Comparison of ENCODE assay signal across 15 cellular contexts in genomic region chr14:102394717-102395378, GRCh38. TPM values are rescaled to one million over a fixed set of nuclear protein-coding genes. Genes with fewer than 3 reads are reported as not detected.
DNase-seq lines count a peak whose midpoint lies in the region; TF ChIP-seq lines count a peak whose summit lies in the region.
"Had no signal": no experiment of that assay in that cellular context is flagged by ENCODE, and none has a peak within 500 bp of the region (broad histone marks: within the 10 kb centered on the region; RNA-seq: fewer than 3 reads in every experiment).

No MANE protein-coding gene starts in this region.

- no peak overlapping the region for H3K9ac ChIP-seq in mesendoderm (ENCODE audit: low read length)

- H3K79me1 ChIP-seq in mesendoderm (ENCODE audit: low read length): no peaks in the 10 kb centered on the region

- H3K79me2 ChIP-seq in mesendoderm (ENCODE audit: control insufficient read depth, insufficient read depth, low read length): no peaks in the 10 kb centered on the region

- H3K9me3 Mint-ChIP-seq in CD8-positive, alpha-beta memory T cell: peaks cover 0 to 23% (median 16%) of the 10 kb centered on the region in 5 donors
- peaks cover 4% of the 10 kb centered on the region for H3K9me3 Mint-ChIP-seq in activated naive CD8-positive, alpha-beta T cell (ENCODE audit: low read depth)
- H3K9me3 Mint-ChIP-seq in mesothelial cell of epicardium (peaks cover 21% of the 10 kb centered on the region), CD14-positive monocyte (peaks cover 16 to 35% (median 27%) of the 10 kb centered on the region in 7 donors)

- POLR2A ChIA-PET in CD8-positive, alpha-beta memory T cell (lab: Charles Lee): no interaction called here

- peak overlapping the region in 3 of 7 donors; percentile 3 to 51 (median 47) for H3K4me3 Mint-ChIP-seq in CD8-positive, alpha-beta memory T cell
- peak overlapping the region; percentile 41 for H3K4me3 Mint-ChIP-seq in activated naive CD8-positive, alpha-beta T cell
- H3K4me3 Mint-ChIP-seq in mesothelial cell of epicardium: no peak overlapping the region
- H3K4me3 Mint-ChIP-seq in CD14-positive monocyte: peak overlapping the region in 1 of 2 donors; percentile 1

- H4K5ac ChIP-seq in mesendoderm (ENCODE audit: low read length): no peak overlapping the region

- CTCF ChIA-PET in CD8-positive, alpha-beta memory T cell (lab: Charles Lee): no interaction called here

- no peaks in the 10 kb centered on the region for H3K27me3 ChIP-seq in CD8-positive, alpha-beta memory T cell (ENCODE audit: insufficient read depth, low read length, poor library complexity, severe bottlenecking)
- no peaks in the 10 kb centered on the region for H3K27me3 ChIP-seq in mesendoderm (ENCODE audit: insufficient read depth, low read length, poor library complexity)
- H3K27me3 ChIP-seq: sigmoid colon, SJSA1 had no signal

- H3K56ac ChIP-seq in mesendoderm (ENCODE audit: low read length): no peak overlapping the region

- TF ChIP-seq CTCF in mesothelial cell of epicardium (IDR thresholded peaks at IDR 0.05; ENCODE audit: unreplicated experiment) (no peak), lower leg skin (IDR thresholded peaks at IDR 0.05) (no peak), GM13976 (IDR thresholded peaks at IDR 0.05; ENCODE audit: borderline replicate concordance, control extremely low read depth, extremely low read depth, insufficient read depth, missing control alignments) (no peak), CD14-positive monocyte (IDR thresholded peaks at IDR 0.05) (no peak)

- H2AK5ac ChIP-seq in mesendoderm (ENCODE audit: low read length): no peak overlapping the region

- no peak overlapping the region for H3K23ac ChIP-seq in mesendoderm (ENCODE audit: low read length)

- no peak overlapping the region for H4K8ac ChIP-seq in mesendoderm (ENCODE audit: low read depth, low read length)

- H3K4me1 Mint-ChIP-seq in CD8-positive, alpha-beta memory T cell: peaks cover 3 to 7% (median 4%) of the 10 kb centered on the region in 3 donors
- peaks cover 20% of the 10 kb centered on the region for H3K4me1 Mint-ChIP-seq in activated naive CD8-positive, alpha-beta T cell (ENCODE audit: low read depth)
- no peaks in the 10 kb centered on the region for H3K4me1 Mint-ChIP-seq in mesothelial cell of epicardium
- H3K4me1 Mint-ChIP-seq in CD14-positive monocyte: peaks cover 15% of the 10 kb centered on the region

- H3K36me3 Mint-ChIP-seq in CD8-positive, alpha-beta memory T cell: peaks cover 7 to 40% (median 28%) of the 10 kb centered on the region in 3 donors
- peaks cover 19% of the 10 kb centered on the region for H3K36me3 Mint-ChIP-seq in activated naive CD8-positive, alpha-beta T cell
- H3K36me3 Mint-ChIP-seq in mesothelial cell of epicardium: peaks cover 32% of the 10 kb centered on the region
- peaks cover 24 to 61% of the 10 kb centered on the region in 2 donors for H3K36me3 Mint-ChIP-seq in CD14-positive monocyte

- H2BK15ac ChIP-seq in mesendoderm (replicated peaks; ENCODE audit: low read depth): no peak overlapping the region

- H2BK5ac ChIP-seq in mesendoderm (ENCODE audit: low read length): no peak overlapping the region

- H3K9me3 ChIP-seq in CD8-positive, alpha-beta memory T cell (ENCODE audit: low read length): no peaks in the 10 kb centered on the region
- H3K9me3 ChIP-seq: SJSA1 had no signal

- intact Hi-C loops in lower leg skin (cut with DNase I; ENCODE audit: low total_unique reads): no loop called here
- intact Hi-C loops in CD14-positive monocyte (cut with micrococcal nuclease): no loop called here

- no peaks in the 10 kb centered on the region for H3K36me3 ChIP-seq in CD8-positive, alpha-beta memory T cell (ENCODE audit: insufficient read depth, low read length)
- no peaks in the 10 kb centered on the region for H3K36me3 ChIP-seq in mesendoderm (ENCODE audit: control insufficient read depth, insufficient read depth, low read length)

- H3K4me3 ChIP-seq in CD8-positive, alpha-beta memory T cell (ENCODE audit: low read length): no peak overlapping the region
- H3K4me3 ChIP-seq in Jurkat, Clone E6-1 (ENCODE audit: low read length): no peak overlapping the region
- H3K4me3 ChIP-seq in lower leg skin (ENCODE audit: low read depth, poor library complexity, severe bottlenecking): no peak overlapping the region
- H3K4me3 ChIP-seq in mesendoderm (ENCODE audit: low read length): no peak overlapping the region
- H3K4me3 ChIP-seq: coronary artery, sigmoid colon, SJSA1 had no signal

- WGBS in lower leg skin, 2 donors: 77 to 78% methylated on average over 10 of the region's 10 CpGs
- WGBS in mesendoderm (ENCODE audit: extremely low coverage, insufficient coverage, low lambda C conversion rate): no CpG with 5 or more reads among the region's 10 CpGs

- peak in 1 of 5 donors; percentile 40 for DNase-seq in CD8-positive, alpha-beta memory T cell
- DNase-seq in Jurkat, Clone E6-1 (ENCODE audit: low read depth, low spot score): peak; percentile 28
- no peak for DNase-seq in mesothelial cell of epicardium (ENCODE audit: low spot score in 2 of 2, unreplicated experiment in 2 of 2)
- no peak for DNase-seq in lower leg skin (ENCODE audit: low spot score in 2 of 2)
- DNase-seq in GM13976 (ENCODE audit: low spot score): no peak
- DNase-seq in CD14-positive monocyte (ENCODE audit: low spot score): no peak
- DNase-seq in mesendoderm: no peak
- DNase-seq: activated CD4-positive, CD25-positive, alpha-beta regulatory T cell; NCI-H1694; NCI-H774; sigmoid colon; substantia nigra had no signal

- peaks cover 11% of the 10 kb centered on the region for H3K4me1 ChIP-seq in CD8-positive, alpha-beta memory T cell (ENCODE audit: insufficient read depth, low read length)
- peaks cover 2% of the 10 kb centered on the region for H3K4me1 ChIP-seq in mesendoderm (ENCODE audit: control insufficient read depth, low read depth, low read length)

- in situ Hi-C loops in GM13976 (cut with MboI; ENCODE audit: low sequenced_read_pairs, unreplicated experiment): no loop called here

- TF ChIP-seq POLR2A in lower leg skin (IDR thresholded peaks at IDR 0.05): no peak

- H3K27ac Mint-ChIP-seq in CD8-positive, alpha-beta memory T cell: peak overlapping the region in 6 of 8 donors; percentile 1 to 89 (median 71)
- peak overlapping the region; percentile 85 for H3K27ac Mint-ChIP-seq in activated naive CD8-positive, alpha-beta T cell
- H3K27ac Mint-ChIP-seq in mesothelial cell of epicardium (peak overlapping the region; percentile 13), CD14-positive monocyte (peak overlapping the region in 3 of 7 donors; percentile 5 to 76 (median 58))

- H3K18ac ChIP-seq in mesendoderm (ENCODE audit: low read length): no peak overlapping the region

- peaks cover 0 to 3% of the 10 kb centered on the region in 2 donors for H3K27me3 Mint-ChIP-seq in CD8-positive, alpha-beta memory T cell
- H3K27me3 Mint-ChIP-seq in activated naive CD8-positive, alpha-beta T cell: no peaks in the 10 kb centered on the region
- H3K27me3 Mint-ChIP-seq in mesothelial cell of epicardium (ENCODE audit: low read depth): no peaks in the 10 kb centered on the region
- H3K27me3 Mint-ChIP-seq in CD14-positive monocyte (ENCODE audit: low read depth in 3 of 3): no peaks in the 10 kb centered on the region

- no peak overlapping the region for H2BK120ac ChIP-seq in mesendoderm (ENCODE audit: low read depth, low read length)

- no peak overlapping the region for H3K27ac ChIP-seq in CD8-positive, alpha-beta memory T cell (ENCODE audit: low read depth, low read length)
- no peak overlapping the region for H3K27ac ChIP-seq in mesendoderm (ENCODE audit: low read depth, low read length)
- H3K27ac ChIP-seq: coronary artery, sigmoid colon, SJSA1 had no signal

- H3K4me2 ChIP-seq in mesendoderm (ENCODE audit: low read length): no peak overlapping the region

- no peak overlapping the region for H3K4ac ChIP-seq in mesendoderm (ENCODE audit: low read depth, low read length)

RNA-seq across cellular contexts. Expression of gene TECPR2, which starts 32.1 kb away (rescaled TPM):
- 10 to 100 TPM in 1 of 2 experiments, 1 to 10 TPM in 1; 8.4 to 11.6 TPM for total RNA-seq in CD8-positive, alpha-beta memory T cell
- polyA plus RNA-seq in CD8-positive, alpha-beta memory T cell: 4.5 TPM
- 6.5 TPM for polyA plus RNA-seq in Jurkat, Clone E6-1 (2012; ENCODE audit: insufficient read depth, insufficient read length)
- 29.8 to 35.0 TPM (median 30.0 TPM) in 3 replicates for total RNA-seq in mesothelial cell of epicardium
- 10 to 100 TPM; 10.8 to 37.8 (median 17.8) TPM for total RNA-seq in lower leg skin
- 1 to 10 TPM; 2.8 to 6.4 TPM for polyA plus RNA-seq in CD14-positive monocyte
- 4.2 TPM for polyA plus RNA-seq in mesendoderm (2013, experiment 1 of 2)
- 4.9 TPM for polyA plus RNA-seq in mesendoderm (2013, experiment 2 of 2)

RNA-seq across cellular contexts. Expression of gene CINP, which starts 32.2 kb away (rescaled TPM):
- 10 to 100 TPM; 65.4 to 66.0 TPM for total RNA-seq in CD8-positive, alpha-beta memory T cell
- polyA plus RNA-seq in CD8-positive, alpha-beta memory T cell: 40.5 TPM
- 58.2 TPM for polyA plus RNA-seq in Jurkat, Clone E6-1 (2012; ENCODE audit: insufficient read depth, insufficient read length)
- total RNA-seq in mesothelial cell of epicardium: 24.3 to 28.5 TPM (median 26.8 TPM) in 3 replicates
- total RNA-seq in lower leg skin: 10 to 100 TPM; 16.9 to 34.2 (median 27.3) TPM
- 10 to 100 TPM; 57.1 to 58.5 TPM for polyA plus RNA-seq in CD14-positive monocyte
- 35.2 TPM for polyA plus RNA-seq in mesendoderm (2013, experiment 1 of 2)
- polyA plus RNA-seq in mesendoderm (2013, experiment 2 of 2): 34.8 TPM
